10 cellular contexts compared by ENCODE assay signal in genomic region chr22:37533995-37534394, GRCh38. TPM values are rescaled to one million over a fixed set of nuclear protein-coding genes. Genes with fewer than 3 reads are reported as not detected.
A peak's percentile ranks its signal among the peaks of the same experiment; 100 is the strongest.
DNase-seq lines count a peak whose midpoint lies in the region; FAIRE-seq and TF ChIP-seq lines count a peak whose summit lies in the region.
"Had no signal": no experiment of that assay in that cellular context is flagged by ENCODE, and none has a peak within 500 bp of the region (broad histone marks: within the 10 kb centered on the region; RNA-seq: fewer than 3 reads in every experiment).

No MANE protein-coding gene starts in this region.

- no peaks in the 10 kb centered on the region for H4K20me1 ChIP-seq in OCI-LY3 (ENCODE audit: insufficient read depth, low read length)
- H4K20me1 ChIP-seq in endothelial cell of umbilical vein (replicated peaks; ENCODE audit: control insufficient read depth, extremely low read depth, insufficient read depth, low read length): no peaks in the 10 kb centered on the region
- H4K20me1 ChIP-seq in Karpas-422 (ENCODE audit: insufficient read depth, low read depth, low read length): no peaks in the 10 kb centered on the region

- intact Hi-C loops in endothelial cell of umbilical vein (cut with micrococcal nuclease): no loop called here

- H3K9me1 ChIP-seq in endothelial cell of umbilical vein (replicated peaks; ENCODE audit: control insufficient read depth, extremely low read depth, insufficient read depth, low read length): no peaks in the 10 kb centered on the region

- CTCF ChIA-PET in endothelial cell of umbilical vein (lab: Charles Lee): interaction anchor here (0.8 to 2.5 kb wide), 3 partner anchors 58 to 329 kb away, joined by 3 to 14 read pairs (median 3); no protein-coding TSS in a partner anchor

- BruUV-seq in endothelial cell of umbilical vein (replicated peaks; lab: Mats Ljungman, UMichigan): no TSS peak

- peaks cover 4% of the 10 kb centered on the region for H3K4me1 Mint-ChIP-seq in glutamatergic neuron (ENCODE audit: low read depth, unreplicated experiment)

- no peak overlapping the region for H3K4me3 Mint-ChIP-seq in glutamatergic neuron (ENCODE audit: unreplicated experiment)
- H3K4me3 Mint-ChIP-seq: central memory CD8-positive, alpha-beta T cell had no signal

- no peak overlapping the region for H3K27ac Mint-ChIP-seq in glutamatergic neuron (ENCODE audit: unreplicated experiment)

- H3K9me3 ChIP-seq in OCI-LY3 (ENCODE audit: insufficient read depth, low read length) (no peaks in the 10 kb centered on the region), endothelial cell of umbilical vein (replicated peaks; ENCODE audit: control insufficient read depth, insufficient read depth, low read length) (no peaks in the 10 kb centered on the region), Karpas-422 (ENCODE audit: low read length) (no peaks in the 10 kb centered on the region)

- H3K9ac ChIP-seq in OCI-LY3 (ENCODE audit: low read length): no peak overlapping the region
- H3K9ac ChIP-seq in endothelial cell of umbilical vein (replicated peaks; ENCODE audit: extremely low read depth, insufficient read depth, low read length): no peak overlapping the region
- no peak overlapping the region for H3K9ac ChIP-seq in Karpas-422 (ENCODE audit: low read length)

- peaks cover 2% of the 10 kb centered on the region for H3K27me3 Mint-ChIP-seq in glutamatergic neuron (ENCODE audit: unreplicated experiment)

- POLR2A ChIA-PET in endothelial cell of umbilical vein (lab: Charles Lee): no interaction called here

- H3K4me3 ChIP-seq in OCI-LY3 (ENCODE audit: low read length): peak overlapping the region; percentile 41
- no peak overlapping the region for H3K4me3 ChIP-seq in endothelial cell of umbilical vein (replicated peaks in 1 of 3; ENCODE audit: insufficient read depth in 1 of 3, low read depth in 1 of 3, low read length in 3 of 3)
- H3K4me3 ChIP-seq in Karpas-422 (ENCODE audit: low read length): no peak overlapping the region
- H3K4me3 ChIP-seq: SK-N-MC had no signal

- no peaks in the 10 kb centered on the region for H3K36me3 ChIP-seq in OCI-LY3 (replicated peaks; ENCODE audit: low read depth, low read length)
- no peaks in the 10 kb centered on the region for H3K36me3 ChIP-seq in endothelial cell of umbilical vein (ENCODE audit: control insufficient read depth in 2 of 2, extremely low read depth in 1 of 2, insufficient read depth in 2 of 2, low read length in 2 of 2)
- no peaks in the 10 kb centered on the region for H3K36me3 ChIP-seq in Karpas-422 (ENCODE audit: insufficient read depth, low read length)

- DNase-seq in A172 (ENCODE audit: low spot score) (peak; percentile 57), GM12891 (ENCODE audit: insufficient read length, low spot score) (no peak), endothelial cell of umbilical vein (ENCODE audit: low read depth, low spot score) (no peak), glutamatergic neuron (no peak), Karpas-422 (no peak), NCI-H2081 (lab: John Stamatoyannopoulos, UW) (no peak)
- no peak for DNase-seq in activated T-cell treated with anti-CD3 and anti-CD28 coated beads, Interleukin-2, amount 50 U/mL, for 48 hours

- H3K4me1 ChIP-seq in OCI-LY3 (ENCODE audit: low read length) (peaks cover 47% of the 10 kb centered on the region), endothelial cell of umbilical vein (ENCODE audit: control insufficient read depth, extremely low read depth, insufficient read depth, low read length) (peaks cover 3% of the 10 kb centered on the region), Karpas-422 (ENCODE audit: low read length) (no peaks in the 10 kb centered on the region)

- no peaks in the 10 kb centered on the region for H3K36me3 Mint-ChIP-seq in glutamatergic neuron (ENCODE audit: unreplicated experiment)

- no peaks in the 10 kb centered on the region for H3K79me2 ChIP-seq in OCI-LY3 (ENCODE audit: low read length)
- H3K79me2 ChIP-seq in endothelial cell of umbilical vein (ENCODE audit: control insufficient read depth, insufficient read depth, low read length): no peaks in the 10 kb centered on the region
- no peaks in the 10 kb centered on the region for H3K79me2 ChIP-seq in Karpas-422 (ENCODE audit: low read length)

- peak; percentile 89 for FAIRE-seq in GM12891 (lab: Jason Lieb, UNC)
- peak; percentile 75 for FAIRE-seq in endothelial cell of umbilical vein (lab: Jason Lieb, UNC)

- H3K27ac ChIP-seq in OCI-LY3 (ENCODE audit: low read length) (no peak overlapping the region), endothelial cell of umbilical vein (ENCODE audit: insufficient read depth, low read depth, low read length) (no peak overlapping the region), Karpas-422 (ENCODE audit: low read length) (no peak overlapping the region)
- H3K27ac ChIP-seq: SK-N-MC had no signal

- H3K4me2 ChIP-seq in OCI-LY3 (ENCODE audit: low read length): peak overlapping the region; percentile 68
- H3K4me2 ChIP-seq in endothelial cell of umbilical vein (ENCODE audit: insufficient read depth, low read length): no peak overlapping the region
- no peak overlapping the region for H3K4me2 ChIP-seq in Karpas-422 (ENCODE audit: low read depth, low read length, poor library complexity, severe bottlenecking)

- peaks cover 1% of the 10 kb centered on the region for H3K9me3 Mint-ChIP-seq in glutamatergic neuron (ENCODE audit: unreplicated experiment)
- H3K9me3 Mint-ChIP-seq: central memory CD8-positive, alpha-beta T cell had no signal

- no peaks in the 10 kb centered on the region for H3K9me2 ChIP-seq in Karpas-422 (replicated peaks; ENCODE audit: insufficient read depth, low read length)

- dilution Hi-C loops in endothelial cell of umbilical vein (cut with MboI; ENCODE audit: extremely low pct_ligation_motif_present, low sequenced_read_pairs): no loop called here

- no peak for TF ChIP-seq CTCF in OCI-LY3 (IDR thresholded peaks at IDR 0.05; ENCODE audit: low read depth, low read length)
- no peak for TF ChIP-seq CTCF in endothelial cell of umbilical vein (IDR thresholded peaks at IDR 0.05; ENCODE audit: extremely low read depth in 1 of 2, insufficient read depth in 1 of 2, low read depth in 1 of 2, low read length in 2 of 2)
- TF ChIP-seq CTCF in glutamatergic neuron (IDR thresholded peaks at IDR 0.05; ENCODE audit: partially characterized antibody, unreplicated experiment): no peak

- H3K27me3 ChIP-seq in OCI-LY3 (ENCODE audit: low read depth, low read length): peaks cover 4% of the 10 kb centered on the region; the same call in 1 of the 2 replicates
- no peaks in the 10 kb centered on the region for H3K27me3 ChIP-seq in endothelial cell of umbilical vein (ENCODE audit: control insufficient read depth in 2 of 2, insufficient read depth in 2 of 2, low read length in 2 of 2)
- no peaks in the 10 kb centered on the region for H3K27me3 ChIP-seq in Karpas-422 (ENCODE audit: low read length)

- H2AFZ ChIP-seq in OCI-LY3 (ENCODE audit: low read depth, low read length) (peak overlapping the region; percentile 24; the same call in 1 of the 2 replicates), endothelial cell of umbilical vein (ENCODE audit: low read depth, low read length) (no peak overlapping the region), Karpas-422 (ENCODE audit: low read length) (no peak overlapping the region)

- TF ChIP-seq POLR2A in GM12891 (IDR thresholded peaks at IDR 0.05; ENCODE audit: low read depth, low read length) (no peak), endothelial cell of umbilical vein (IDR thresholded peaks at IDR 0.05; ENCODE audit: low read depth, low read length) (no peak)

RNA-seq across cellular contexts. Expression of gene CARD10, which starts 14.8 kb away (rescaled TPM):
- total RNA-seq in A172 (2014; rRNA removed; shearing (Covaris generic)): 20.4 and 41.0 TPM in 2 replicates
- polyA plus RNA-seq in GM12891 (2012; ENCODE audit: low read depth, missing spikeins): not detected
- total RNA-seq in endothelial cell of umbilical vein (39.5 and 40.6 TPM in 2 replicates), glutamatergic neuron (ENCODE audit: unreplicated experiment) (2.7 TPM)
- polyA plus RNA-seq in endothelial cell of umbilical vein: 36.1 and 42.0 TPM in 2 replicates
- 21.1 and 28.5 TPM in 2 replicates for polyA plus RNA-seq in endothelial cell of umbilical vein (2011; cell fraction: cytosol; rRNA removed)
- 44.8 and 58.7 TPM in 2 replicates for polyA plus RNA-seq in endothelial cell of umbilical vein (2011; cell fraction: nucleus; rRNA removed)
- 19.0 and 22.9 TPM in 2 replicates for polyA plus RNA-seq in endothelial cell of umbilical vein (2012)
- polyA minus RNA-seq in endothelial cell of umbilical vein: 23.6 and 26.9 TPM in 2 replicates
- 12.5 TPM for polyA minus RNA-seq in endothelial cell of umbilical vein (2011; cell fraction: cytosol; rRNA and poly(A)+ RNA removed)
- polyA minus RNA-seq in endothelial cell of umbilical vein (2011; cell fraction: nucleus; rRNA and poly(A)+ RNA removed): 12.6 and 21.3 TPM in 2 replicates
- total RNA-seq in Karpas-422 (2014; rRNA removed; shearing (Covaris generic); ENCODE audit: low replicate concordance): not detected in 2 replicates

RNA-seq across cellular contexts. Expression of gene CDC42EP1, which starts 26.3 kb away (rescaled TPM):
- total RNA-seq in A172 (2014; rRNA removed; shearing (Covaris generic)): 18.2 and 23.0 TPM in 2 replicates
- not detected for polyA plus RNA-seq in GM12891 (2012; ENCODE audit: low read depth, missing spikeins)
- total RNA-seq in endothelial cell of umbilical vein (141 and 146 TPM in 2 replicates), glutamatergic neuron (ENCODE audit: unreplicated experiment) (2.1 TPM)
- 82.2 and 100 TPM in 2 replicates for polyA plus RNA-seq in endothelial cell of umbilical vein
- polyA plus RNA-seq in endothelial cell of umbilical vein (2011; cell fraction: cytosol; rRNA removed): 34.6 and 54.8 TPM in 2 replicates
- polyA plus RNA-seq in endothelial cell of umbilical vein (2011; cell fraction: nucleus; rRNA removed): 26.2 and 27.8 TPM in 2 replicates
- polyA plus RNA-seq in endothelial cell of umbilical vein (2012): 55.5 and 78.4 TPM in 2 replicates
- polyA minus RNA-seq in endothelial cell of umbilical vein: 16.9 and 24.9 TPM in 2 replicates
- polyA minus RNA-seq in endothelial cell of umbilical vein (2011; cell fraction: cytosol; rRNA and poly(A)+ RNA removed): 33.0 TPM
- polyA minus RNA-seq in endothelial cell of umbilical vein (2011; cell fraction: nucleus; rRNA and poly(A)+ RNA removed): 13.5 and 26.4 TPM in 2 replicates
- total RNA-seq in Karpas-422 (2014; rRNA removed; shearing (Covaris generic); ENCODE audit: low replicate concordance): not detected in 2 replicates

RNA-seq across cellular contexts. Expression of gene LGALS2, which starts 45.9 kb away (rescaled TPM):
- not detected in 2 replicates for total RNA-seq in A172 (2014; rRNA removed; shearing (Covaris generic))
- 1.1 TPM for polyA plus RNA-seq in GM12891 (2012; ENCODE audit: low read depth, missing spikeins)
- total RNA-seq in endothelial cell of umbilical vein (not detected in 2 replicates), glutamatergic neuron (ENCODE audit: unreplicated experiment) (not detected)
- not detected in 2 replicates for polyA plus RNA-seq in endothelial cell of umbilical vein
- not detected in 2 replicates for polyA plus RNA-seq in endothelial cell of umbilical vein (2011; cell fraction: cytosol; rRNA removed)
- not detected in 2 replicates for polyA plus RNA-seq in endothelial cell of umbilical vein (2011; cell fraction: nucleus; rRNA removed)
- not detected in 2 replicates for polyA plus RNA-seq in endothelial cell of umbilical vein (2012)
- not detected in 2 replicates for polyA minus RNA-seq in endothelial cell of umbilical vein
- not detected for polyA minus RNA-seq in endothelial cell of umbilical vein (2011; cell fraction: cytosol; rRNA and poly(A)+ RNA removed)
- polyA minus RNA-seq in endothelial cell of umbilical vein (2011; cell fraction: nucleus; rRNA and poly(A)+ RNA removed): not detected in 2 replicates
- not detected in 2 replicates for total RNA-seq in Karpas-422 (2014; rRNA removed; shearing (Covaris generic); ENCODE audit: low replicate concordance)

RNA-seq across cellular contexts. Expression of gene MFNG, which starts 47.8 kb away (rescaled TPM):
- total RNA-seq in A172 (2014; rRNA removed; shearing (Covaris generic)): 0.86 and 0.95 TPM in 2 replicates
- 43.4 TPM for polyA plus RNA-seq in GM12891 (2012; ENCODE audit: low read depth, missing spikeins)
- 188 and 197 TPM in 2 replicates for total RNA-seq in endothelial cell of umbilical vein
- 257 and 379 TPM in 2 replicates for polyA plus RNA-seq in endothelial cell of umbilical vein
- 194 and 222 TPM in 2 replicates for polyA plus RNA-seq in endothelial cell of umbilical vein (2011; cell fraction: cytosol; rRNA removed)
- polyA plus RNA-seq in endothelial cell of umbilical vein (2011; cell fraction: nucleus; rRNA removed): 127 and 141 TPM in 2 replicates
- polyA plus RNA-seq in endothelial cell of umbilical vein (2012): 125 and 143 TPM in 2 replicates
- polyA minus RNA-seq in endothelial cell of umbilical vein: 112 and 155 TPM in 2 replicates
- not detected for polyA minus RNA-seq in endothelial cell of umbilical vein (2011; cell fraction: cytosol; rRNA and poly(A)+ RNA removed)
- polyA minus RNA-seq in endothelial cell of umbilical vein (2011; cell fraction: nucleus; rRNA and poly(A)+ RNA removed): 35.3 and 50.5 TPM in 2 replicates
- total RNA-seq in glutamatergic neuron (ENCODE audit: unreplicated experiment): 61.1 TPM
- 91.1 and 105 TPM in 2 replicates for total RNA-seq in Karpas-422 (2014; rRNA removed; shearing (Covaris generic); ENCODE audit: low replicate concordance)
